In genomic region chr11:106714179-106714578, GRCh38 we compare ENCODE assay signal across 18 cellular contexts.
"Had no signal": no experiment of that assay in that cellular context is flagged by ENCODE, and none has a peak within 500 bp of the region (broad histone marks: within the 10 kb centered on the region; RNA-seq: fewer than 3 reads in every experiment).

No MANE protein-coding gene starts in this region.

- H3K4me3 ChIP-seq: lung, psoas muscle, sigmoid colon, upper lobe of left lung had no signal

- H3K4me1 ChIP-seq: psoas muscle, sigmoid colon, upper lobe of left lung had no signal

- H3K9me3 ChIP-seq: neutrophil, psoas muscle, sigmoid colon, upper lobe of left lung had no signal

- H3K36me3 ChIP-seq: neutrophil, sigmoid colon, upper lobe of left lung had no signal

- H3K27me3 ChIP-seq: neutrophil, sigmoid colon, upper lobe of left lung had no signal

- ATAC-seq: activated CD8-positive, alpha-beta T cell treated with anti-CD3 and anti-CD28 coated beads for 36 hours; naive thymus-derived CD4-positive, alpha-beta T cell; psoas muscle; stimulated activated naive CD8-positive, alpha-beta T cell treated with anti-CD3 and anti-CD28 coated beads, Interleukin-15, Interleukin-2, amounts not matched to agents 100 U/mL and 50 U/mL, for 24 hours had no signal

- DNase-seq: activated CD4-positive, alpha-beta T cell treated with anti-CD3 and anti-CD28 coated beads for 4 hours; activated CD8-positive, alpha-beta T cell treated with anti-CD3 and anti-CD28 coated beads for 36 hours; activated naive CD4-positive, alpha-beta T cell; central memory CD4-positive, alpha-beta T cell; cortex of kidney; effector CD8-positive, alpha-beta T cell; immature natural killer cell; naive thymus-derived CD4-positive, alpha-beta T cell; psoas muscle; sigmoid colon; stimulated activated CD4-positive, alpha-beta T cell treated with anti-CD3 and anti-CD28 coated beads, Interleukin-4, amount 100 ng/mL, for 1 hour; stimulated activated CD8-positive, alpha-beta memory T cell treated with anti-CD3 and anti-CD28 coated beads, Interleukin-4, amount 100 ng/mL, for 48 hours; stimulated activated naive CD8-positive, alpha-beta T cell treated with anti-CD3 and anti-CD28 coated beads, Interleukin-15, Interleukin-2, amounts not matched to agents 100 U/mL and 50 U/mL, for 24 hours; T-helper 1 cell; upper lobe of left lung had no signal

- H3K27ac ChIP-seq: neutrophil, psoas muscle, sigmoid colon, upper lobe of left lung, VCaP had no signal
